In the genomic region with DNA sequence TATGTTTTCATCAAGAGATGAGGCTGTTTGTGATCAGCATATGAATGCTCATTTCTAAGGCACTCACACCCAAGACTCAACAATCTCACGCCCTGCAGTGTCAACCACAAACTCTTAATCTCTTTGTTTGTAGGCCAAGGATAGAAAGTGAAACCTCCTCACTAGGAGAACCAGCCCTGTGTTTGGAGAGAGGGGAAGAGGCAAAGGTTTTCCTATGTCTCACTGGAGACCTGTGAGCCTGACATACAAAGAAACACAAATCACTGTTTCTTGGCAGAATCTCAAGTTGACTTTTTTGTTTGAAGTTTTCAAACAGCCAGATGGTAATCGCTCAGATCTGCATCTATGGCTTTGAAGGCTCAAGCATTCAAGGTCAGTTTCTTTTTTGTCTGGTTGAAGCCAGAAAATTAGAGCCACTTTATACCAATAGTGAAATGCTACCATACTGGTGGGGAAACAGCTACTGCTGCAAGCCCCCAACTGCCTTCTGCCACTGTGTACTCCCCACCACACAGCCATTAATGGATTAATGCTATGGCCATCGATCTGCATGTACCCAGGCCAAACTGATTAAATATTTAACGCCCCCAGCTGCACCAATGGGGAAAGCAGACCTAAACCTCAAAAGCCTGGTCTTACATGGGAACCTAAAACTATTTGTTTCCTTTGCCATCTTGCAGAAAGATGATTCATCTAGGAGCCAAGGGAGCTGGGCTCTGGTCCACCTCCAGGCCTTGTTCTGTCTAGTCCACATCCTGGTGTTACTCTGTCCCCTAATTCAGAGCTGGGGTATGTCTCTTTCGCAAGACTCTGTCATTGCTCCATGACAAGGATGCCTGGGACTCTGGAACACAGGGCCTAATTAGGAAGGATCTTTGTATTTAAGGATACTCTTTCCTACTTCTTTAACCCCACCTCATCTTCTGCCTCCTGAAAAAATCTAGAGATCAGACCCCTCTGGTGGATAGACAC, we compare ENCODE assay signal across 9 cellular contexts. TPM values are rescaled to one million over a fixed set of nuclear protein-coding genes. Genes with fewer than 3 reads are reported as not detected.
DNase-seq lines count a peak whose midpoint lies in the region; ATAC-seq, FAIRE-seq and TF ChIP-seq lines count a peak whose summit lies in the region.
"Had no signal": no experiment of that assay in that cellular context is flagged by ENCODE, and none has a peak within 500 bp of the region (broad histone marks: within the 10 kb centered on the region; RNA-seq: fewer than 3 reads in every experiment).

No MANE protein-coding gene starts in this region.

- H3K36me3 Mint-ChIP-seq in activated naive CD4-positive, alpha-beta T cell treated with anti-CD3 and anti-CD28 coated beads, Interleukin-2, amount 10 ng/mL, durations not matched to agents 7 days and 5 days = peaks cover 8% of the 10 kb centered on the region

- H3K4me1 ChIP-seq in ACC112 (ENCODE audit: control insufficient read depth, insufficient read depth, low read length, unreplicated experiment) (peaks cover 19% of the 10 kb centered on the region), HepG2 (ENCODE audit: insufficient read depth, low read length) (peaks cover 33% of the 10 kb centered on the region)
- H3K4me1 ChIP-seq: gastrocnemius medialis had no signal

- BruUV-seq in HepG2 (replicated peaks; lab: Mats Ljungman, UMichigan) = TSS peak; percentile 13

- peak overlapping the region; percentile 45 for H3K4me2 ChIP-seq in HepG2 (ENCODE audit: low read depth, low read length)

- peaks cover 40% of the 10 kb centered on the region for H3K4me1 Mint-ChIP-seq in activated naive CD4-positive, alpha-beta T cell treated with anti-CD3 and anti-CD28 coated beads, Interleukin-2, amount 10 ng/mL, durations not matched to agents 7 days and 5 days

- peak overlapping the region; percentile 55 for H3K4me3 Mint-ChIP-seq in activated naive CD4-positive, alpha-beta T cell treated with anti-CD3 and anti-CD28 coated beads, Interleukin-2, amount 10 ng/mL, durations not matched to agents 7 days and 5 days

- DNase-seq in HPDE6-E6E7 (ENCODE audit: extremely low spot score) = peak; percentile 58
- DNase-seq in activated naive CD4-positive, alpha-beta T cell treated with anti-CD3 and anti-CD28 coated beads, Interleukin-2, amount 10 ng/mL, durations not matched to agents 7 days and 5 days = peak; percentile 75
- DNase-seq in HepG2 (ENCODE audit: low spot score) = peak; percentile 54
- DNase-seq in HTR-8/SVneo (ENCODE audit: insufficient read length, low spot score) = no peak
- no peak for DNase-seq in hippocampal formation (lab: John Stamatoyannopoulos, UW)
- DNase-seq in mucosa of gallbladder (ENCODE audit: low spot score) = no peak

- no peaks in the 10 kb centered on the region for H3K79me2 ChIP-seq in ACC112 (ENCODE audit: control insufficient read depth, insufficient read depth, low read length, unreplicated experiment)
- peaks cover 2% of the 10 kb centered on the region for H3K79me2 ChIP-seq in HepG2 (ENCODE audit: insufficient read depth, low read length)

- no peaks in the 10 kb centered on the region for H3K9me3 Mint-ChIP-seq in activated naive CD4-positive, alpha-beta T cell treated with anti-CD3 and anti-CD28 coated beads, Interleukin-2, amount 10 ng/mL, durations not matched to agents 7 days and 5 days

- ATAC-seq in GM18520 (IDR thresholded peaks at IDR 0.05; ENCODE audit: unreplicated experiment) (peak; percentile 79), HepG2 (peak; percentile 53)
- ATAC-seq: gastrocnemius medialis had no signal

- no peak for TF ChIP-seq POLR2A in HepG2 (IDR thresholded peaks at IDR 0.05; ENCODE audit: insufficient read depth in 1 of 2, low read depth in 2 of 2, low read length in 2 of 2)

- peak overlapping the region; percentile 9 for H2AFZ ChIP-seq in ACC112 (ENCODE audit: low read length, unreplicated experiment)
- no peak overlapping the region for H2AFZ ChIP-seq in HepG2 (ENCODE audit: low read length)

- CTCF ChIA-PET in activated naive CD4-positive, alpha-beta T cell treated with anti-CD3 and anti-CD28 coated beads, Interleukin-2, amount 10 ng/mL, durations not matched to agents 7 days and 5 days (lab: Charles Lee) = no interaction called here
- CTCF ChIA-PET in HepG2 (lab: Yijun Ruan, JAX; ENCODE audit: low intra/inter-chr PET ratio, low total read pairs) = no interaction called here

- FAIRE-seq in HepG2 (lab: Jason Lieb, UNC) = peak; percentile 85
- no peak for FAIRE-seq in HTR-8/SVneo (lab: Jason Lieb, UNC)

- no peaks in the 10 kb centered on the region for H3K27me3 ChIP-seq in ACC112 (ENCODE audit: insufficient read depth, low read length)
- H3K27me3 ChIP-seq in HepG2 (ENCODE audit: control insufficient read depth in 1 of 2, insufficient read depth in 2 of 2, low read length in 2 of 2) = no peaks in the 10 kb centered on the region
- H3K27me3 ChIP-seq: gastrocnemius medialis had no signal

- H3K9ac ChIP-seq in HepG2 (ENCODE audit: insufficient read depth, low read depth, low read length) = peak overlapping the region; percentile 1

- WGBS in HepG2 (ENCODE audit: low lambda C conversion rate) = 50% methylated on average over 5 of the region's 5 CpGs

- TF ChIP-seq EP300 in HepG2 (IDR thresholded peaks at IDR 0.05; ENCODE audit: low read depth in 2 of 2, low read length in 2 of 2) = 0 out of 4 replicates have a peak, but pooled peaks of 1 of the 2 experiments have one; percentile 31
- no peak for TF ChIP-seq EP300 in HepG2 (CRISPR knock-in tag; IDR thresholded peaks at IDR 0.05; ENCODE audit: borderline replicate concordance)

- POLR2A ChIA-PET in HepG2 (lab: Yijun Ruan, JAX) = interaction anchor here (1.1 to 5.3 kb wide), 4 partner anchors 12 to 24 kb away, joined by 4 to 45 read pairs (median 18); a partner anchor contains a TSS

- no peak for TF ChIP-seq RAD21 in HepG2 (CRISPR knock-in tag; IDR thresholded peaks at IDR 0.05)

- H3K4me3 ChIP-seq in ACC112 (ENCODE audit: low read depth, low read length) (no peak overlapping the region), HepG2 (replicated peaks in 1 of 3; ENCODE audit: insufficient read depth in 1 of 3, low read depth in 2 of 3, low read length in 3 of 3) (no peak overlapping the region; a peak in 1 of 6 replicates)
- H3K4me3 ChIP-seq: gastrocnemius medialis had no signal

- no peaks in the 10 kb centered on the region for H3K9me3 ChIP-seq in HepG2 (ENCODE audit: low read length)
- H3K9me3 ChIP-seq: gastrocnemius medialis had no signal

- no peaks in the 10 kb centered on the region for H4K20me1 ChIP-seq in HepG2 (ENCODE audit: insufficient read depth, low read length)

- H3K27me3 Mint-ChIP-seq in activated naive CD4-positive, alpha-beta T cell treated with anti-CD3 and anti-CD28 coated beads, Interleukin-2, amount 10 ng/mL, durations not matched to agents 7 days and 5 days = peaks cover 11% of the 10 kb centered on the region

- no peak for TF ChIP-seq CTCF in HepG2 (CRISPR knock-in tag; IDR thresholded peaks at IDR 0.05)

- peak overlapping the region; percentile 56 for H3K27ac ChIP-seq in ACC112 (ENCODE audit: low read depth, low read length)
- H3K27ac ChIP-seq in HepG2 (ENCODE audit: extremely low read length, insufficient read depth, low read length) = peak overlapping the region; percentile 51
- H3K27ac ChIP-seq: gastrocnemius medialis had no signal

- H3K36me3 ChIP-seq in ACC112 (ENCODE audit: insufficient read depth, low read length) = 0 out of 2 replicates have a peak, but pooled peaks cover 5% of the 10 kb centered on the region
- H3K36me3 ChIP-seq in HepG2 (replicated peaks in 1 of 2; ENCODE audit: control insufficient read depth in 1 of 2, insufficient read depth in 2 of 2, low read length in 2 of 2) = peaks cover 5 to 27% of the 10 kb centered on the region in 2 experiments; a peak in 4 of 5 replicates
- H3K36me3 ChIP-seq: gastrocnemius medialis had no signal

- in situ Hi-C loops in HepG2 (cut with HindIII; ENCODE audit: extremely low pct_ligation_motif_present, low pct_unique_long_range_greater_than_20kb) = no loop called here

- H3K27ac Mint-ChIP-seq in activated naive CD4-positive, alpha-beta T cell treated with anti-CD3 and anti-CD28 coated beads, Interleukin-2, amount 10 ng/mL, durations not matched to agents 7 days and 5 days = peak overlapping the region; percentile 96

- intact Hi-C loops in HepG2 (cut with micrococcal nuclease; ENCODE audit: unreplicated experiment) = no loop called here

RNA-seq across cellular contexts. Expression of a gene that starts 16.3 kb away (rescaled TPM):
- 46.4 and 65.0 TPM in 2 replicates for total RNA-seq in HepG2 (2016; rRNA removed; fragmentation: Illumina TruSeq; extraction: Trizol)
- total RNA-seq in HepG2 (2016; cell fraction: cytosol; rRNA removed; fragmentation: Illumina TruSeq; extraction: Trizol; ENCODE audit: low read depth) = 5.9 and 8.7 TPM in 2 replicates
- total RNA-seq in HepG2 (2016; cell fraction: insoluble cytoplasmic fraction; rRNA removed; fragmentation: Illumina TruSeq; extraction: Trizol) = 46.0 and 60.4 TPM in 2 replicates
- total RNA-seq in HepG2 (2016; cell fraction: membrane; rRNA removed; fragmentation: Illumina TruSeq; extraction: Trizol) = 13.2 and 14.5 TPM in 2 replicates
- 33.5 and 36.3 TPM in 2 replicates for total RNA-seq in HepG2 (2016; cell fraction: nucleus; rRNA removed; fragmentation: Illumina TruSeq; extraction: Trizol)
- polyA plus RNA-seq in HepG2 (2011; rRNA removed) = 14.9 and 16.2 TPM in 2 replicates
- 8.0 and 13.5 TPM in 2 replicates for polyA plus RNA-seq in HepG2 (2011; cell fraction: cytosol; rRNA removed)
- 12.7 and 23.2 TPM in 2 replicates for polyA plus RNA-seq in HepG2 (2011; cell fraction: nucleus; rRNA removed)
- polyA plus RNA-seq in HepG2 (2012) = 45.2 and 96.7 TPM in 2 replicates
- 5.2 and 5.6 TPM in 2 replicates for polyA plus RNA-seq in HepG2 (2016; cell fraction: cytosol; fragmentation: Illumina TruSeq; extraction: Trizol; ENCODE audit: low read depth)
- 58.1 and 59.2 TPM in 2 replicates for polyA plus RNA-seq in HepG2 (2016; cell fraction: insoluble cytoplasmic fraction; fragmentation: Illumina TruSeq; extraction: Trizol; ENCODE audit: low read depth)
- polyA plus RNA-seq in HepG2 (2016; cell fraction: membrane; fragmentation: Illumina TruSeq; extraction: Trizol; ENCODE audit: low read depth) = 7.9 and 8.6 TPM in 2 replicates
- 46.8 and 47.0 TPM in 2 replicates for polyA plus RNA-seq in HepG2 (2016; cell fraction: nucleus; fragmentation: Illumina TruSeq; extraction: Trizol; ENCODE audit: insufficient read depth, low read depth)
- 0.30 and 3.5 TPM in 2 replicates for polyA minus RNA-seq in HepG2 (2011; rRNA and poly(A)+ RNA removed; ENCODE audit: low replicate concordance)
- polyA minus RNA-seq in HepG2 (2011; cell fraction: cytosol; rRNA and poly(A)+ RNA removed) = 7.9 and 8.2 TPM in 2 replicates
- polyA minus RNA-seq in HepG2 (2011; cell fraction: nucleus; rRNA and poly(A)+ RNA removed) = 12.7 and 19.3 TPM in 2 replicates
- total RNA-seq in mucosa of gallbladder = 111 TPM

RNA-seq across cellular contexts. Expression of a gene that starts 28.4 kb away (rescaled TPM):
- total RNA-seq in HepG2 (2016; rRNA removed; fragmentation: Illumina TruSeq; extraction: Trizol) = not detected in 2 replicates
- not detected in 2 replicates for total RNA-seq in HepG2 (2016; cell fraction: cytosol; rRNA removed; fragmentation: Illumina TruSeq; extraction: Trizol; ENCODE audit: low read depth)
- not detected in 2 replicates for total RNA-seq in HepG2 (2016; cell fraction: insoluble cytoplasmic fraction; rRNA removed; fragmentation: Illumina TruSeq; extraction: Trizol)
- not detected in 2 replicates for total RNA-seq in HepG2 (2016; cell fraction: membrane; rRNA removed; fragmentation: Illumina TruSeq; extraction: Trizol)
- total RNA-seq in HepG2 (2016; cell fraction: nucleus; rRNA removed; fragmentation: Illumina TruSeq; extraction: Trizol) = not detected in 2 replicates
- polyA plus RNA-seq in HepG2 (2011; rRNA removed) = 0.04 and 0.09 TPM in 2 replicates
- polyA plus RNA-seq in HepG2 (2011; cell fraction: cytosol; rRNA removed) = not detected in 2 replicates
- polyA plus RNA-seq in HepG2 (2011; cell fraction: nucleus; rRNA removed) = not detected in 2 replicates
- 0.20 TPM in 1 of 2 replicates, not detected in the other for polyA plus RNA-seq in HepG2 (2012)
- polyA plus RNA-seq in HepG2 (2016; cell fraction: cytosol; fragmentation: Illumina TruSeq; extraction: Trizol; ENCODE audit: low read depth) = not detected in 2 replicates
- not detected in 2 replicates for polyA plus RNA-seq in HepG2 (2016; cell fraction: insoluble cytoplasmic fraction; fragmentation: Illumina TruSeq; extraction: Trizol; ENCODE audit: low read depth)
- not detected in 2 replicates for polyA plus RNA-seq in HepG2 (2016; cell fraction: membrane; fragmentation: Illumina TruSeq; extraction: Trizol; ENCODE audit: low read depth)
- not detected in 2 replicates for polyA plus RNA-seq in HepG2 (2016; cell fraction: nucleus; fragmentation: Illumina TruSeq; extraction: Trizol; ENCODE audit: insufficient read depth, low read depth)
- 0.09 TPM in 1 of 2 replicates, not detected in the other for polyA minus RNA-seq in HepG2 (2011; rRNA and poly(A)+ RNA removed; ENCODE audit: low replicate concordance)
- polyA minus RNA-seq in HepG2 (2011; cell fraction: cytosol; rRNA and poly(A)+ RNA removed) = not detected in 2 replicates
- not detected in 2 replicates for polyA minus RNA-seq in HepG2 (2011; cell fraction: nucleus; rRNA and poly(A)+ RNA removed)
- total RNA-seq in mucosa of gallbladder = 0.17 TPM
- total RNA-seq: gastrocnemius medialis had no signal

Comparison
In these comparisons a context has a peak if more than half of its experiments do, and no peak if none do; other contexts are left out.
1. DNase-seq: peak in HPDE6-E6E7 (single experiment), activated naive CD4-positive, alpha-beta T cell treated with anti-CD3 and anti-CD28 coated beads, Interleukin-2, amount 10 ng/mL, durations not matched to agents 7 days and 5 days (single experiment) and HepG2 (single experiment); none in HTR-8/SVneo (single experiment), hippocampal formation (0 of 2) and mucosa of gallbladder (single experiment).